8 cellular contexts compared by ENCODE assay signal in the genomic region with DNA sequence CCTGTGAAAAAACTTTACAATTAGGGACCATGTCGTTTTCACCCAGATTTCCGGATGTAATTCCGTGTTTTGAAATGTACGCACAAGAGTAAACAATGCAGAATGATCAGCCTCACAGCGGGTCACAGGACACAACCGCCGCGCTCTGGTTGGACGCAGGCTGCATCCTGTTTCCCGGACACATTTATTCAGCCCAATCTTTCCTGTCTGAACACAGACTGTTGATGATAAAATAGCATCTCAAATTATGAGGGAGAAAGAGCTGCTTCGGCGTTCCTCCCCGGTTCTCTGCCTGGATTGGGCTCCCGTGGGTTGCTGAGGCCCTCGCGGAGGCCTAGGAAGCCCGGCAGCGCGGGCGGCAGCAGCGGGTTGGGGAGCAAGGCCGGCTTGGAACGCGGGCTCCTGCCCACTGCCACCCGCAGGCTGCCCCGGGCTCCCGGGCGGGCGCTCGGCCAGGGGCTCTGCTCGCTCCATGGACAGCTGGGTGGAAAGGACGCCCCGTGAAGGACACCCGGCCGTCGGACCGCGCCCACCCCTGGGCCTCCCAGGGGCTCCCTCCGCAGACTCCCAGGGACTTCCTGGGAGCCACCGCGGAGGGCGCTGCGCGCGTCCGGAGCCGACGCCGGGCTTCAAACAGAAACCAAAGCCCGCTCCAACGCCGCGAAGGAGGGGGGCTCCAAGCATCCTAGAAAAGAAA.
DNase-seq lines count a peak whose midpoint lies in the region; ATAC-seq and TF ChIP-seq lines count a peak whose summit lies in the region.

No MANE protein-coding gene starts in this region.

- peak; percentile 64 for TF ChIP-seq CTCF in astrocyte of the spinal cord (IDR thresholded peaks at IDR 0.05; ENCODE audit: low read depth, low read length)

- in situ Hi-C loops in astrocyte of the spinal cord (cut with HindIII; ENCODE audit: low sequenced_read_pairs), result no loop called here

- DNase-seq in CD1c-positive myeloid dendritic cell (ENCODE audit: extremely low spot score), result peak; percentile 8
- DNase-seq in NCI-H345 (lab: John Stamatoyannopoulos, UW), result peak; percentile 83
- DNase-seq in astrocyte of the spinal cord (ENCODE audit: low read depth, low spot score), result peak; percentile 85
- peak; percentile 69 for DNase-seq in hepatic stellate cell (ENCODE audit: low spot score)
- peak; percentile 86 for DNase-seq in pons (ENCODE audit: low spot score)
- DNase-seq in activated CD8-positive, alpha-beta memory T cell treated with anti-CD3 and anti-CD28 coated beads for 24 hours, result no peak

- peak overlapping the region; percentile 52 for H3K4me3 ChIP-seq in astrocyte of the spinal cord (ENCODE audit: low read depth, low read length)

- ATAC-seq in GM19025 (IDR thresholded peaks at IDR 0.05; ENCODE audit: low read depth, unreplicated experiment) (peak; percentile 80), HG03139 (IDR thresholded peaks at IDR 0.05; ENCODE audit: unreplicated experiment) (peak; percentile 80)
